1 cellular context compared by ENCODE assay signal in the genomic region with DNA sequence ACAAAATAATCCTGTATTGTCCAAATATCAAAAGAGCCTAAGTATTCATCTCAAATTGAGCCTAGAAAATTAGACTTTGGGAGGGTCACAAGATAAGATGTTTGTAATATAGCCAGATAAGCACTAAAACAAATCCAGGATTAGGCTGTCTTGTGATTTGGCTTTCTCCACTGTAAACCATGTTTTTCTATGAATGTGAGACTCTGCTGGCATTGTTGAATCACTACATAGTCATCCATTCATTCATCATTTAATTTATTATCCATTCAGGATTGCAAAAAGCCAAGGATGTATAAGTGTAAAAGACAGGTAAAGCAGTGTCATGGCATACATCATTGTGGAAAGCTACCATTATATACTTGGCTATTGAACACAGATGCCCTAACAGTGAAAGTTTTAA.
TF ChIP-seq lines count a peak whose summit lies in the region.

No MANE protein-coding gene starts in this region.

TF ChIP-seq in WTC11, 78 proteins besides CTCF, POLR2A, EP300 and RAD21 (continued from another document):
- TF ChIP-seq, protein P1, sequence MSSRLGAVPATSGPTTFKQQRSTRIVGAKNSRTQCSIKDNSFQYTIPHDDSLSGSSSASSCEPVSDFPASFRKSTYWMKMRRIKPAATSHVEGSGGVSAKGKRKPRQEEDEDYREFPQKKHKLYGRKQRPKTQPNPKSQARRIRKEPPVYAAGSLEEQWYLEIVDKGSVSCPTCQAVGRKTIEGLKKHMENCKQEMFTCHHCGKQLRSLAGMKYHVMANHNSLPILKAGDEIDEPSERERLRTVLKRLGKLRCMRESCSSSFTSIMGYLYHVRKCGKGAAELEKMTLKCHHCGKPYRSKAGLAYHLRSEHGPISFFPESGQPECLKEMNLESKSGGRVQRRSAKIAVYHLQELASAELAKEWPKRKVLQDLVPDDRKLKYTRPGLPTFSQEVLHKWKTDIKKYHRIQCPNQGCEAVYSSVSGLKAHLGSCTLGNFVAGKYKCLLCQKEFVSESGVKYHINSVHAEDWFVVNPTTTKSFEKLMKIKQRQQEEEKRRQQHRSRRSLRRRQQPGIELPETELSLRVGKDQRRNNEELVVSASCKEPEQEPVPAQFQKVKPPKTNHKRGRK (CRISPR knock-in tag; IDR thresholded peaks at IDR 0.05; ENCODE audit: borderline replicate concordance): no peak
- TF ChIP-seq SMAD3 (CRISPR knock-in tag; IDR thresholded peaks at IDR 0.05; ENCODE audit: borderline replicate concordance): no peak
- TF ChIP-seq, protein P2, sequence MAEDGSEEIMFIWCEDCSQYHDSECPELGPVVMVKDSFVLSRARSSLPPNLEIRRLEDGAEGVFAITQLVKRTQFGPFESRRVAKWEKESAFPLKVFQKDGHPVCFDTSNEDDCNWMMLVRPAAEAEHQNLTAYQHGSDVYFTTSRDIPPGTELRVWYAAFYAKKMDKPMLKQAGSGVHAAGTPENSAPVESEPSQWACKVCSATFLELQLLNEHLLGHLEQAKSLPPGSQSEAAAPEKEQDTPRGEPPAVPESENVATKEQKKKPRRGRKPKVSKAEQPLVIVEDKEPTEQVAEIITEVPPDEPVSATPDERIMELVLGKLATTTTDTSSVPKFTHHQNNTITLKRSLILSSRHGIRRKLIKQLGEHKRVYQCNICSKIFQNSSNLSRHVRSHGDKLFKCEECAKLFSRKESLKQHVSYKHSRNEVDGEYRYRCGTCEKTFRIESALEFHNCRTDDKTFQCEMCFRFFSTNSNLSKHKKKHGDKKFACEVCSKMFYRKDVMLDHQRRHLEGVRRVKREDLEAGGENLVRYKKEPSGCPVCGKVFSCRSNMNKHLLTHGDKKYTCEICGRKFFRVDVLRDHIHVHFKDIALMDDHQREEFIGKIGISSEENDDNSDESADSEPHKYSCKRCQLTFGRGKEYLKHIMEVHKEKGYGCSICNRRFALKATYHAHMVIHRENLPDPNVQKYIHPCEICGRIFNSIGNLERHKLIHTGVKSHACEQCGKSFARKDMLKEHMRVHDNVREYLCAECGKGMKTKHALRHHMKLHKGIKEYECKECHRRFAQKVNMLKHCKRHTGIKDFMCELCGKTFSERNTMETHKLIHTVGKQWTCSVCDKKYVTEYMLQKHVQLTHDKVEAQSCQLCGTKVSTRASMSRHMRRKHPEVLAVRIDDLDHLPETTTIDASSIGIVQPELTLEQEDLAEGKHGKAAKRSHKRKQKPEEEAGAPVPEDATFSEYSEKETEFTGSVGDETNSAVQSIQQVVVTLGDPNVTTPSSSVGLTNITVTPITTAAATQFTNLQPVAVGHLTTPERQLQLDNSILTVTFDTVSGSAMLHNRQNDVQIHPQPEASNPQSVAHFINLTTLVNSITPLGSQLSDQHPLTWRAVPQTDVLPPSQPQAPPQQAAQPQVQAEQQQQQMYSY (CRISPR knock-in tag; IDR thresholded peaks at IDR 0.05): no peak
- TF ChIP-seq, protein P3, sequence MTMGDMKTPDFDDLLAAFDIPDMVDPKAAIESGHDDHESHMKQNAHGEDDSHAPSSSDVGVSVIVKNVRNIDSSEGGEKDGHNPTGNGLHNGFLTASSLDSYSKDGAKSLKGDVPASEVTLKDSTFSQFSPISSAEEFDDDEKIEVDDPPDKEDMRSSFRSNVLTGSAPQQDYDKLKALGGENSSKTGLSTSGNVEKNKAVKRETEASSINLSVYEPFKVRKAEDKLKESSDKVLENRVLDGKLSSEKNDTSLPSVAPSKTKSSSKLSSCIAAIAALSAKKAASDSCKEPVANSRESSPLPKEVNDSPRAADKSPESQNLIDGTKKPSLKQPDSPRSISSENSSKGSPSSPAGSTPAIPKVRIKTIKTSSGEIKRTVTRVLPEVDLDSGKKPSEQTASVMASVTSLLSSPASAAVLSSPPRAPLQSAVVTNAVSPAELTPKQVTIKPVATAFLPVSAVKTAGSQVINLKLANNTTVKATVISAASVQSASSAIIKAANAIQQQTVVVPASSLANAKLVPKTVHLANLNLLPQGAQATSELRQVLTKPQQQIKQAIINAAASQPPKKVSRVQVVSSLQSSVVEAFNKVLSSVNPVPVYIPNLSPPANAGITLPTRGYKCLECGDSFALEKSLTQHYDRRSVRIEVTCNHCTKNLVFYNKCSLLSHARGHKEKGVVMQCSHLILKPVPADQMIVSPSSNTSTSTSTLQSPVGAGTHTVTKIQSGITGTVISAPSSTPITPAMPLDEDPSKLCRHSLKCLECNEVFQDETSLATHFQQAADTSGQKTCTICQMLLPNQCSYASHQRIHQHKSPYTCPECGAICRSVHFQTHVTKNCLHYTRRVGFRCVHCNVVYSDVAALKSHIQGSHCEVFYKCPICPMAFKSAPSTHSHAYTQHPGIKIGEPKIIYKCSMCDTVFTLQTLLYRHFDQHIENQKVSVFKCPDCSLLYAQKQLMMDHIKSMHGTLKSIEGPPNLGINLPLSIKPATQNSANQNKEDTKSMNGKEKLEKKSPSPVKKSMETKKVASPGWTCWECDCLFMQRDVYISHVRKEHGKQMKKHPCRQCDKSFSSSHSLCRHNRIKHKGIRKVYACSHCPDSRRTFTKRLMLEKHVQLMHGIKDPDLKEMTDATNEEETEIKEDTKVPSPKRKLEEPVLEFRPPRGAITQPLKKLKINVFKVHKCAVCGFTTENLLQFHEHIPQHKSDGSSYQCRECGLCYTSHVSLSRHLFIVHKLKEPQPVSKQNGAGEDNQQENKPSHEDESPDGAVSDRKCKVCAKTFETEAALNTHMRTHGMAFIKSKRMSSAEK (CRISPR knock-in tag; IDR thresholded peaks at IDR 0.05; ENCODE audit: borderline replicate concordance): no peak
- no peak for TF ChIP-seq ZNF121 (CRISPR knock-in tag; IDR thresholded peaks at IDR 0.05)
- TF ChIP-seq, protein P4, sequence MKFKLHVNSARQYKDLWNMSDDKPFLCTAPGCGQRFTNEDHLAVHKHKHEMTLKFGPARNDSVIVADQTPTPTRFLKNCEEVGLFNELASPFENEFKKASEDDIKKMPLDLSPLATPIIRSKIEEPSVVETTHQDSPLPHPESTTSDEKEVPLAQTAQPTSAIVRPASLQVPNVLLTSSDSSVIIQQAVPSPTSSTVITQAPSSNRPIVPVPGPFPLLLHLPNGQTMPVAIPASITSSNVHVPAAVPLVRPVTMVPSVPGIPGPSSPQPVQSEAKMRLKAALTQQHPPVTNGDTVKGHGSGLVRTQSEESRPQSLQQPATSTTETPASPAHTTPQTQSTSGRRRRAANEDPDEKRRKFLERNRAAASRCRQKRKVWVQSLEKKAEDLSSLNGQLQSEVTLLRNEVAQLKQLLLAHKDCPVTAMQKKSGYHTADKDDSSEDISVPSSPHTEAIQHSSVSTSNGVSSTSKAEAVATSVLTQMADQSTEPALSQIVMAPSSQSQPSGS (CRISPR knock-in tag; IDR thresholded peaks at IDR 0.05; ENCODE audit: borderline replicate concordance, low read depth): no peak
